ENCODE assay signal across 8 cellular contexts in the genomic region with DNA sequence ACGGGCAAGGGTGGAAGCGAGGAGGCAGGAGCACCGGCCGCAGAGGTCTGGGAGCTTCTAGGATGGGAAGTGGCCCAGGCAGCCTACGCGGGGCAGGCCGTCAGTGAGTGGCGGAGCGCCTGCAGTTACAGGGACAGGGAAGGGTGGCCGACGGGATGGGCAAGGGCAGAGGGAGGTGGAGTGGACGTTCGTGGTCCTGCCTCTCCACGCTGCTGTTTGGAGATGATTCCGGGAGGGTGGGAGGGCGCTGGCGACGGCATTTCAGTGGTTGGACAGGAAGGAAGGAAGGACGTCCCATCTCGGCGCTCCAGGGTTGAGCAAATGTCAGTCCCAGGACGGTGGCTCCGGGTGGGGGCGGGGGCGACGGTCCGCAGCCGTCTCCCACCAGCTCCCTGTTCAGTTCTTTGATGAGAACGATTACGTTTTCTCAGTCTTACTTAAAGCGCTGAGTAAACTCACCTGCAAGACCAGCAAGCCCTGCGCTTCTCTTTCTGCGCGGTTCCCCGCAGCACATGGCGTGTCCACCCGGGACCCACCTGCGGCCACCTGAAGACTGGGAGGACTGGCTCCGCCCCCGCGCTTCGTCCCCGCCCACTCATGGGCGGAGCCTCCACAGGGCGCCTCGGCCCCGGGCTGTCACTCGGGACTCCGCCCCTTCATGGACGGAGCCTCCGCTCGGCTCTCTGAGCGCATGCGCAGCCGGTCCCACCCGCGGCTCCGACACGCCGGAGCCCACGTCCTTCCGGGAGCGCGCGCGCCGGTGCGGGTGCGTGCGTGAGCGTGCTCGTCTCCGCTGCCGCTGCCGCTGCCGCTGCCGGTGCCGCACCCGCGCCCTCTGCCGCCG. TPM values are rescaled to one million over a fixed set of nuclear protein-coding genes. Genes with fewer than 3 reads are reported as not detected.
DNase-seq lines count a peak whose midpoint lies in the region; ATAC-seq and TF ChIP-seq lines count a peak whose summit lies in the region.

Gene DNAJC5, plus strand, starts transcription at position 769 of the 844 bp plus-strand sequence. CDS start 33,220 bp downstream, outside the sequence.

- no peak within 1 kb of the TSS for H2BK5ac ChIP-seq in H9 (ENCODE audit: insufficient read length, low read length)

- no peak for TF ChIP-seq CTCF in H9 (conservative IDR thresholded peaks at IDR 0.05)
- TF ChIP-seq CTCF in fibroblast of the aortic adventitia (IDR thresholded peaks at IDR 0.05; ENCODE audit: insufficient read depth, low read length), result no peak
- TF ChIP-seq CTCF in nephron progenitor cell (IDR thresholded peaks at IDR 0.05), result no peak

- H2AK5ac ChIP-seq in H9 (ENCODE audit: insufficient read length, low read length), result no peak within 1 kb of the TSS

- peaks cover 47% of the 10 kb centered on the region for H3K36me3 ChIP-seq in MG63

- H3K27ac ChIP-seq in H9 (ENCODE audit: insufficient read length, low read depth, low read length), result no peak within 1 kb of the TSS

- no peak within 1 kb of the TSS for H3T11ph ChIP-seq in H9 (ENCODE audit: low read length)

- H3K4me3 ChIP-seq in MG63 (peak within 1 kb of the TSS; percentile 63), fibroblast of the aortic adventitia (ENCODE audit: low read depth, low read length) (peak within 1 kb of the TSS; percentile 73)

- H2BK120ac ChIP-seq in H9 (ENCODE audit: low read depth, low read length, poor library complexity, severe bottlenecking), result no peak within 1 kb of the TSS

- peak within 1 kb of the TSS; percentile 75 to 89 for H3K4me3 Mint-ChIP-seq in H9
- peak within 1 kb of the TSS; percentile 89 for H3K4me3 Mint-ChIP-seq in nephron progenitor cell

- no peaks in the 10 kb centered on the region for H3K79me1 ChIP-seq in H9 (ENCODE audit: insufficient read depth, low read depth, low read length, poor library complexity, severe bottlenecking)

- peak; percentile 85 for ATAC-seq in stimulated activated naive CD8-positive, alpha-beta T cell treated with anti-CD3 and anti-CD28 coated beads, Interleukin-15, Interleukin-2, amounts not matched to agents 100 U/mL and 50 U/mL, for 24 hours

- peaks cover 6% of the 10 kb centered on the region for H3K23me2 ChIP-seq in H9 (ENCODE audit: insufficient read length, low read depth, low read length, poor library complexity, severe bottlenecking)

- peaks cover 16 to 17% of the 10 kb centered on the region in 2 experiments for H3K4me1 Mint-ChIP-seq in H9
- H3K4me1 Mint-ChIP-seq in nephron progenitor cell, result peaks cover 39% of the 10 kb centered on the region

- 0 out of 2 replicates have a peak, but pooled peaks cover 2% of the 10 kb centered on the region for H3K4me1 ChIP-seq in H9 (ENCODE audit: insufficient read depth, low read length)

- H3K14ac ChIP-seq in H9 (ENCODE audit: insufficient read depth, low read length), result no peak within 1 kb of the TSS

- no peak within 1 kb of the TSS for H4K8ac ChIP-seq in H9 (replicated peaks; ENCODE audit: insufficient read length, low read depth, low read length)

- no peaks in the 10 kb centered on the region for H3K9me3 ChIP-seq in H9 (ENCODE audit: control insufficient read depth, low read depth, low read length)
- no peaks in the 10 kb centered on the region for H3K9me3 ChIP-seq in MG63

- H3K27ac Mint-ChIP-seq in H9, result peak within 1 kb of the TSS in 1 of 3 experiments; percentile 66; a peak in 1 of 7 replicates
- H3K27ac Mint-ChIP-seq in nephron progenitor cell, result peak within 1 kb of the TSS; percentile 43

- H3K9me3 Mint-ChIP-seq in H9, result no peaks in the 10 kb centered on the region
- H3K9me3 Mint-ChIP-seq in nephron progenitor cell, result no peaks in the 10 kb centered on the region

- no peak within 1 kb of the TSS for H3K56ac ChIP-seq in H9 (ENCODE audit: insufficient read length, low read depth, low read length)

- no peak within 1 kb of the TSS for H3K18ac ChIP-seq in H9 (ENCODE audit: insufficient read length, low read depth, low read length)

- H3K36me3 Mint-ChIP-seq in H9 (ENCODE audit: insufficient read depth in 1 of 3, low read depth in 3 of 3) (peaks cover 0 to 25% (median 18%) of the 10 kb centered on the region in 3 experiments; a peak in 5 of 7 replicates), nephron progenitor cell (ENCODE audit: low read depth) (peaks cover 23% of the 10 kb centered on the region)

- H2BK12ac ChIP-seq in H9 (ENCODE audit: insufficient read length, low read depth, low read length), result no peak within 1 kb of the TSS

- no peak within 1 kb of the TSS for H2BK20ac ChIP-seq in H9 (ENCODE audit: low read depth, low read length, poor library complexity, severe bottlenecking)

- no peaks in the 10 kb centered on the region for H4K20me1 ChIP-seq in H9 (ENCODE audit: control insufficient read depth, insufficient read depth, insufficient read length)

- peak within 1 kb of the TSS; percentile 85 for H3K4me2 ChIP-seq in H9 (ENCODE audit: insufficient read depth, insufficient read length, low read length)

- peaks cover 11% of the 10 kb centered on the region; the same call in 1 of the 2 replicates for H3K79me2 ChIP-seq in H9 (ENCODE audit: insufficient read depth, low read length)

- no peak within 1 kb of the TSS for H4K91ac ChIP-seq in H9 (ENCODE audit: insufficient read length, low read depth, low read length)

- WGBS in H9 (ENCODE audit: extremely low coverage, insufficient read length, low lambda C conversion rate), result no CpG with 5 or more reads among the region's 82 CpGs

- no peak within 1 kb of the TSS for H2AFZ ChIP-seq in H9 (ENCODE audit: low read length)

- no peak within 1 kb of the TSS for H2BK15ac ChIP-seq in H9 (ENCODE audit: low read depth, low read length)

- DNase-seq in ELR (ENCODE audit: low read depth) (peak; percentile 95), H9 (peak; percentile 93), MG63 (peak; percentile 92), SHP77 treated with DMSO at 0.1 percent for 48 hours (lab: John Stamatoyannopoulos, UW) (peak; percentile 89), activated gamma-delta T cell (lab: John Stamatoyannopoulos, UW) (peak; percentile 96), fibroblast of the aortic adventitia (ENCODE audit: low read depth) (peak; percentile 91), nephron progenitor cell (peak; percentile 94)
- peak; percentile 97 for DNase-seq in stimulated activated naive CD8-positive, alpha-beta T cell treated with anti-CD3 and anti-CD28 coated beads, Interleukin-15, Interleukin-2, amounts not matched to agents 100 U/mL and 50 U/mL, for 24 hours

- no peak within 1 kb of the TSS for H3K23ac ChIP-seq in H9 (ENCODE audit: insufficient read length, low read depth, low read length)

- H3K9ac ChIP-seq in H9 (ENCODE audit: extremely low read depth, insufficient read length, low read length), result peak within 1 kb of the TSS; percentile 46

- no peak within 1 kb of the TSS for H4K5ac ChIP-seq in H9 (ENCODE audit: insufficient read length, low read depth, low read length)

- no peaks in the 10 kb centered on the region for H3K27me3 ChIP-seq in H9 (ENCODE audit: insufficient read depth, low read length)
- H3K27me3 ChIP-seq in MG63, result no peaks in the 10 kb centered on the region

- H3K4ac ChIP-seq in H9 (ENCODE audit: low read depth, low read length), result no peak within 1 kb of the TSS

- H3K27me3 Mint-ChIP-seq in H9 (ENCODE audit: low read depth) (no peaks in the 10 kb centered on the region), nephron progenitor cell (ENCODE audit: low read depth, poor library complexity) (peaks cover 3% of the 10 kb centered on the region)

RNA-seq across cellular contexts. Expression of gene DNAJC5, which starts in this region (rescaled TPM):
- total RNA-seq in H9 (2021) (42.9 and 43.0 TPM in 2 replicates), fibroblast of the aortic adventitia (ENCODE audit: low replicate concordance) (30.9 and 33.9 TPM in 2 replicates)
- total RNA-seq in MG63 (2014; rRNA removed; shearing (Covaris generic); ENCODE audit: low replicate concordance), result 69.3 and 92.0 TPM in 2 replicates
